In genomic region chr2:95076705-95077520, GRCh38 we compare ENCODE assay signal across 8 cellular contexts. TPM values are rescaled to one million over a fixed set of nuclear protein-coding genes. Genes with fewer than 3 reads are reported as not detected.
DNase-seq lines count a peak whose midpoint lies in the region; ATAC-seq and TF ChIP-seq lines count a peak whose summit lies in the region.

No MANE protein-coding gene starts in this region.

- peak overlapping the region in 1 of 2 donors; percentile 49 for H3K4me3 ChIP-seq in gastroesophageal sphincter

- ATAC-seq in GM19467 (IDR thresholded peaks at IDR 0.05; ENCODE audit: unreplicated experiment) (peak; percentile 93), gastroesophageal sphincter (peak; percentile 77), omental fat pad (ENCODE audit: low FRiP score) (peak; percentile 79)

- peaks cover 0 to 13% (median 6%) of the 10 kb centered on the region in 3 donors for H3K4me1 ChIP-seq in gastroesophageal sphincter

- H3K36me3 ChIP-seq in gastroesophageal sphincter: no peaks in the 10 kb centered on the region

- TF ChIP-seq POLR2A in gastroesophageal sphincter (IDR thresholded peaks at IDR 0.05): no peak

- WGBS in gastroesophageal sphincter (ENCODE audit: low coverage in 1 of 2), 2 donors: 49% methylated on average over 3 of the region's 44 CpGs; no CpG with 5 or more reads in 1 of the 2 donors

- TF ChIP-seq EP300 in gastroesophageal sphincter (IDR thresholded peaks at IDR 0.05): no peak

- DNase-seq in COR-L47 (lab: John Stamatoyannopoulos, UW) (peak; percentile 88), HUDEP-2 (lab: John Stamatoyannopoulos, UW; ENCODE audit: unreplicated experiment in 76 of 76) (peak in 46 of 76 experiments; percentile 6 to 60 (median 32)), RPMI7951 (ENCODE audit: low read depth) (peak; percentile 40), omental fat pad (ENCODE audit: low spot score) (peak; percentile 46)
- peak; percentile 81 for DNase-seq in activated gamma-delta T cell treated with anti-CD3 and anti-CD28 coated beads, Interleukin-2, amount 50 U/mL, for 16 hours (ENCODE audit: low read depth)

- peak in 3 of 4 experiments; percentile 58 to 83 (median 68) for TF ChIP-seq CTCF in gastroesophageal sphincter (IDR thresholded peaks at IDR 0.05)
- no peak for TF ChIP-seq CTCF in omental fat pad (IDR thresholded peaks at IDR 0.05)

- H3K9me3 ChIP-seq in gastroesophageal sphincter: no peaks in the 10 kb centered on the region

- peaks cover 71% of the 10 kb centered on the region for H3K27me3 ChIP-seq in gastroesophageal sphincter

- H3K27ac ChIP-seq in gastroesophageal sphincter (no peak overlapping the region), temporal lobe (ENCODE audit: low read depth, low read length) (peak overlapping the region; percentile 61)

RNA-seq across cellular contexts. Expression of gene MRPS5, which starts 44.7 kb away (rescaled TPM):
- total RNA-seq in RPMI7951 (2014; rRNA removed; shearing (Covaris generic)): 54.1 and 58.7 TPM in 2 replicates
- 10 to 100 TPM; 33.0 to 46.3 (median 41.3) TPM for total RNA-seq in gastroesophageal sphincter
- 10 to 100 TPM; 39.4 to 60.6 (median 47.5) TPM for total RNA-seq in omental fat pad
- total RNA-seq in temporal lobe: 38.6 TPM

RNA-seq across cellular contexts. Expression of gene MAL, which starts 51.4 kb away (rescaled TPM):
- total RNA-seq in RPMI7951 (2014; rRNA removed; shearing (Covaris generic)): not detected in 2 replicates
- 10 to 100 TPM; 21.3 to 39.8 (median 32.0) TPM for total RNA-seq in gastroesophageal sphincter
- 1 to 10 TPM in 1 of 4 donors, under 1 TPM in 1, not detected in 2; 0.93 to 4.7 TPM for total RNA-seq in omental fat pad
- not detected for total RNA-seq in temporal lobe

Comparison
In these comparisons a context has a peak if more than half of its experiments do, and no peak if none do; other contexts are left out.
1. DNase-seq: peak in every context shown above with its lines; median percentile 88 in COR-L47; 81 in activated gamma-delta T cell treated with anti-CD3 and anti-CD28 coated beads, Interleukin-2, amount 50 U/mL, for 16 hours; 46 in omental fat pad; 40 in RPMI7951; 32 in HUDEP-2.
2. CTCF ChIP-seq: peak in gastroesophageal sphincter (3 of 4); none in omental fat pad (0 of 3).
3. Peak in every context shown above with its lines, with median percentiles within 50 percentile points of each other: ATAC-seq.